Comparison of ENCODE assay signal across 20 cellular contexts in the genomic region with DNA sequence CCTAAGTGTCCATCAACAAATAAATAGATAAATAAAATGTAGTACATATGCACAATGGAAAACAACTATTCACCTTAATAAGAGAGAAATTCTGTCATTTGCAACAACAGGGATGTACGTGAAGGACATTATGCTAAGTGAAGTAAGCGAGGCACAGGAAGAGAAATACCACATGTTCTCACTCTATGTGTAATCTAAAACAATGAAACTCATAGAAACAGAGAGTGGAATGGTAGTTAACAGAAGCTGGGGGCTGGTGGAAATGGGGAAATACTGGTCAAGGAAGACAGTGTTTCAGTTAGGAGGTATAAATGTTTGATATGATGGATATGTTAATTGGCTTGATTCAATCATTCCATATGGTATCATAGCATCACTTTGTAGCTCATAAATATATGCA. TPM values are rescaled to one million over a fixed set of nuclear protein-coding genes. Genes with fewer than 3 reads are reported as not detected.
A peak's percentile ranks its signal among the peaks of the same experiment; 100 is the strongest.
DNase-seq lines count a peak whose midpoint lies in the region; ATAC-seq and TF ChIP-seq lines count a peak whose summit lies in the region.
"Had no signal": no experiment of that assay in that cellular context is flagged by ENCODE, and none has a peak within 500 bp of the region (broad histone marks: within the 10 kb centered on the region; RNA-seq: fewer than 3 reads in every experiment).

No MANE protein-coding gene starts in this region.

- H3K36me3 Mint-ChIP-seq in activated naive CD8-positive, alpha-beta T cell treated with anti-CD3 and anti-CD28 coated beads, Interleukin-2, amount 10 ng/mL, durations not matched to agents 7 days and 5 days, result no peaks in the 10 kb centered on the region
- H3K36me3 Mint-ChIP-seq in activated naive CD8-positive, alpha-beta T cell treated with anti-CD3 and anti-CD28 coated beads for 36 hours, result no peaks in the 10 kb centered on the region
- H3K36me3 Mint-ChIP-seq in activated CD8-positive, alpha-beta T cell treated with anti-CD3 and anti-CD28 coated beads for 36 hours (ENCODE audit: low read depth), result no peaks in the 10 kb centered on the region
- H3K36me3 Mint-ChIP-seq in stimulated activated effector memory CD8-positive, alpha-beta T cell treated with anti-CD3 and anti-CD28 coated beads, Interleukin-12 subunit alpha, Interleukin-12 subunit beta, amount 100 ng/mL, for 72 hours, result no peaks in the 10 kb centered on the region
- H3K36me3 Mint-ChIP-seq: activated naive CD4-positive, alpha-beta T cell treated with anti-CD3 and anti-CD28 coated beads, Interleukin-2, amount 50 U/mL, for 72 hours; naive thymus-derived CD8-positive, alpha-beta T cell had no signal

- no peaks in the 10 kb centered on the region for H3K9me3 Mint-ChIP-seq in activated naive CD8-positive, alpha-beta T cell treated with anti-CD3 and anti-CD28 coated beads, Interleukin-2, amount 10 ng/mL, durations not matched to agents 7 days and 5 days
- H3K9me3 Mint-ChIP-seq in activated naive CD8-positive, alpha-beta T cell treated with anti-CD3 and anti-CD28 coated beads for 36 hours, result no peaks in the 10 kb centered on the region
- H3K9me3 Mint-ChIP-seq in activated CD8-positive, alpha-beta T cell treated with anti-CD3 and anti-CD28 coated beads for 36 hours, result no peaks in the 10 kb centered on the region
- H3K9me3 Mint-ChIP-seq in stimulated activated effector memory CD8-positive, alpha-beta T cell treated with anti-CD3 and anti-CD28 coated beads, Interleukin-12 subunit alpha, Interleukin-12 subunit beta, amount 100 ng/mL, for 72 hours, result no peaks in the 10 kb centered on the region
- H3K9me3 Mint-ChIP-seq: activated naive CD4-positive, alpha-beta T cell treated with anti-CD3 and anti-CD28 coated beads, Interleukin-2, amount 50 U/mL, for 72 hours; activated T-cell treated with anti-CD3 and anti-CD28 coated beads, Interleukin-2, amount 50 U/mL, for 4 hours; naive thymus-derived CD8-positive, alpha-beta T cell had no signal

- H3K4me3 Mint-ChIP-seq in activated naive CD8-positive, alpha-beta T cell treated with anti-CD3 and anti-CD28 coated beads, Interleukin-2, amount 10 ng/mL, durations not matched to agents 7 days and 5 days, result no peak overlapping the region
- no peak overlapping the region for H3K4me3 Mint-ChIP-seq in activated naive CD8-positive, alpha-beta T cell treated with anti-CD3 and anti-CD28 coated beads for 36 hours
- H3K4me3 Mint-ChIP-seq in activated CD8-positive, alpha-beta T cell treated with anti-CD3 and anti-CD28 coated beads for 36 hours, result no peak overlapping the region
- H3K4me3 Mint-ChIP-seq in stimulated activated effector memory CD8-positive, alpha-beta T cell treated with anti-CD3 and anti-CD28 coated beads, Interleukin-12 subunit alpha, Interleukin-12 subunit beta, amount 100 ng/mL, for 72 hours, result no peak overlapping the region
- H3K4me3 Mint-ChIP-seq: activated T-cell treated with anti-CD3 and anti-CD28 coated beads, Interleukin-2, amount 50 U/mL, for 4 hours had no signal

- ATAC-seq in activated naive CD8-positive, alpha-beta T cell treated with anti-CD3 and anti-CD28 coated beads, Interleukin-2, amount 10 ng/mL, durations not matched to agents 7 days and 5 days (ENCODE audit: low read depth), result no peak
- ATAC-seq in activated CD8-positive, alpha-beta T cell treated with anti-CD3 and anti-CD28 coated beads for 36 hours, result peak; percentile 37
- ATAC-seq in stimulated activated effector memory CD8-positive, alpha-beta T cell treated with anti-CD3 and anti-CD28 coated beads, Interleukin-12 subunit alpha, Interleukin-12 subunit beta, amount 100 ng/mL, for 72 hours, result peak; percentile 85
- no peak for ATAC-seq in HG02678 (IDR thresholded peaks at IDR 0.05; ENCODE audit: unreplicated experiment)
- ATAC-seq: activated naive CD4-positive, alpha-beta T cell treated with anti-CD3 and anti-CD28 coated beads, Interleukin-2, amount 50 U/mL, for 72 hours; activated T-cell treated with anti-CD3 and anti-CD28 coated beads, Interleukin-2, amount 50 U/mL, for 4 hours; gastroesophageal sphincter had no signal

- in situ Hi-C loops in KBM-7 (cut with MboI; ENCODE audit: low pct_unique_long_range_greater_than_20kb, low sequenced_read_pairs), result no loop called here

- TF ChIP-seq CTCF in activated CD8-positive, alpha-beta T cell treated with anti-CD3 and anti-CD28 coated beads for 36 hours (IDR thresholded peaks at IDR 0.05), result no peak

- H3K4me1 Mint-ChIP-seq in activated naive CD8-positive, alpha-beta T cell treated with anti-CD3 and anti-CD28 coated beads, Interleukin-2, amount 10 ng/mL, durations not matched to agents 7 days and 5 days, result peaks cover 8% of the 10 kb centered on the region
- peaks cover 14% of the 10 kb centered on the region for H3K4me1 Mint-ChIP-seq in activated naive CD8-positive, alpha-beta T cell treated with anti-CD3 and anti-CD28 coated beads for 36 hours
- peaks cover 13% of the 10 kb centered on the region for H3K4me1 Mint-ChIP-seq in activated CD8-positive, alpha-beta T cell treated with anti-CD3 and anti-CD28 coated beads for 36 hours (ENCODE audit: low read depth)
- H3K4me1 Mint-ChIP-seq in stimulated activated effector memory CD8-positive, alpha-beta T cell treated with anti-CD3 and anti-CD28 coated beads, Interleukin-12 subunit alpha, Interleukin-12 subunit beta, amount 100 ng/mL, for 72 hours, result peaks cover 17% of the 10 kb centered on the region

- intact Hi-C loops in activated CD8-positive, alpha-beta T cell treated with anti-CD3 and anti-CD28 coated beads for 36 hours (cut with micrococcal nuclease), result no loop called here

- peak overlapping the region; percentile 47 for H3K27ac Mint-ChIP-seq in activated naive CD8-positive, alpha-beta T cell treated with anti-CD3 and anti-CD28 coated beads, Interleukin-2, amount 10 ng/mL, durations not matched to agents 7 days and 5 days
- H3K27ac Mint-ChIP-seq in activated naive CD8-positive, alpha-beta T cell treated with anti-CD3 and anti-CD28 coated beads for 36 hours, result no peak overlapping the region
- no peak overlapping the region for H3K27ac Mint-ChIP-seq in activated CD8-positive, alpha-beta T cell treated with anti-CD3 and anti-CD28 coated beads for 36 hours
- no peak overlapping the region for H3K27ac Mint-ChIP-seq in stimulated activated effector memory CD8-positive, alpha-beta T cell treated with anti-CD3 and anti-CD28 coated beads, Interleukin-12 subunit alpha, Interleukin-12 subunit beta, amount 100 ng/mL, for 72 hours

- no peaks in the 10 kb centered on the region for H3K27me3 Mint-ChIP-seq in activated naive CD8-positive, alpha-beta T cell treated with anti-CD3 and anti-CD28 coated beads, Interleukin-2, amount 10 ng/mL, durations not matched to agents 7 days and 5 days
- no peaks in the 10 kb centered on the region for H3K27me3 Mint-ChIP-seq in activated naive CD8-positive, alpha-beta T cell treated with anti-CD3 and anti-CD28 coated beads for 36 hours
- no peaks in the 10 kb centered on the region for H3K27me3 Mint-ChIP-seq in activated CD8-positive, alpha-beta T cell treated with anti-CD3 and anti-CD28 coated beads for 36 hours
- H3K27me3 Mint-ChIP-seq: naive thymus-derived CD8-positive, alpha-beta T cell had no signal

- DNase-seq in activated naive CD8-positive, alpha-beta T cell treated with anti-CD3 and anti-CD28 coated beads, Interleukin-2, amount 10 ng/mL, durations not matched to agents 7 days and 5 days, result no peak
- DNase-seq in activated naive CD8-positive, alpha-beta T cell treated with anti-CD3 and anti-CD28 coated beads for 36 hours, result no peak
- DNase-seq in KBM-7, result peak; percentile 39
- DNase-seq in activated CD8-positive, alpha-beta T cell treated with anti-CD3 and anti-CD28 coated beads for 36 hours, result no peak
- DNase-seq in stimulated activated effector memory CD8-positive, alpha-beta T cell treated with anti-CD3 and anti-CD28 coated beads, Interleukin-12 subunit alpha, Interleukin-12 subunit beta, amount 100 ng/mL, for 72 hours (ENCODE audit: low spot score in 2 of 2), result no peak
- no peak for DNase-seq in NCI-H2196 (lab: John Stamatoyannopoulos, UW; ENCODE audit: unreplicated experiment)
- no peak for DNase-seq in NK-92 (lab: John Stamatoyannopoulos, UW; ENCODE audit: unreplicated experiment)
- DNase-seq: activated T-cell treated with anti-CD3 and anti-CD28 coated beads, Interleukin-2, amount 50 U/mL, for 4 hours; cerebellar nuclear complex; Karpas-422; kidney glomerular epithelial cell; NCI-H2107; NCI-H526 treated with DMSO at 0.1 percent for 48 hours; ovary; stimulated activated CD4-positive, alpha-beta T cell treated with anti-CD3 and anti-CD28 coated beads, Interleukin-12 subunit alpha, Interleukin-12 subunit beta, amount 100 ng/mL, for 4 hours; uterus had no signal

- CTCF ChIA-PET in activated CD8-positive, alpha-beta T cell treated with anti-CD3 and anti-CD28 coated beads for 36 hours (lab: Charles Lee), result no interaction called here

- POLR2A ChIA-PET in activated naive CD8-positive, alpha-beta T cell treated with anti-CD3 and anti-CD28 coated beads, Interleukin-2, amount 10 ng/mL, durations not matched to agents 7 days and 5 days (lab: Charles Lee), result interaction anchor here (2.0 to 3.9 kb wide), 2 partner anchors 15 to 44 kb away, joined by 12 to 18 read pairs; a partner anchor contains a TSS
- POLR2A ChIA-PET in activated CD8-positive, alpha-beta T cell treated with anti-CD3 and anti-CD28 coated beads for 36 hours (lab: Charles Lee), result no interaction called here

RNA-seq across cellular contexts. Expression of a gene that starts 43.1 kb away (rescaled TPM):
- total RNA-seq in activated naive CD8-positive, alpha-beta T cell treated with anti-CD3 and anti-CD28 coated beads, Interleukin-2, amount 10 ng/mL, durations not matched to agents 7 days and 5 days, result 10 to 100 TPM; 11.7 to 12.0 TPM
- total RNA-seq in activated naive CD8-positive, alpha-beta T cell treated with anti-CD3 and anti-CD28 coated beads for 36 hours, result 10 to 100 TPM; 12.2 to 13.8 TPM
- 10 to 100 TPM; 10.8 to 11.3 TPM for total RNA-seq in activated CD8-positive, alpha-beta T cell treated with anti-CD3 and anti-CD28 coated beads for 36 hours

Comparison
In these comparisons a context has a peak if more than half of its experiments do, and no peak if none do; other contexts are left out.
1. ATAC-seq: peak in activated CD8-positive, alpha-beta T cell treated with anti-CD3 and anti-CD28 coated beads for 36 hours (single experiment) and stimulated activated effector memory CD8-positive, alpha-beta T cell treated with anti-CD3 and anti-CD28 coated beads, Interleukin-12 subunit alpha, Interleukin-12 subunit beta, amount 100 ng/mL, for 72 hours (single experiment); none in activated naive CD8-positive, alpha-beta T cell treated with anti-CD3 and anti-CD28 coated beads, Interleukin-2, amount 10 ng/mL, durations not matched to agents 7 days and 5 days (single experiment) and HG02678 (single experiment).